Comparison of ENCODE assay signal across 11 cellular contexts in genomic region chr10:131737543-131738395, GRCh38.
"Had no signal": no experiment of that assay in that cellular context is flagged by ENCODE, and none has a peak within 500 bp of the region (broad histone marks: within the 10 kb centered on the region; RNA-seq: fewer than 3 reads in every experiment).

No MANE protein-coding gene starts in this region.

- H3K4me3 Mint-ChIP-seq: activated CD4-positive, alpha-beta T cell treated with anti-CD3 and anti-CD28 coated beads, Interleukin-2, amount 10 ng/mL, durations not matched to agents 7 days and 5 days; activated T-helper 17 cell treated with anti-CD3 and anti-CD28 coated beads, Interleukin-2, amount 50 U/mL, for 72 hours; stimulated activated effector memory CD8-positive, alpha-beta T cell treated with anti-CD3 and anti-CD28 coated beads, Interleukin-12 subunit alpha, Interleukin-12 subunit beta, amount 100 ng/mL, for 72 hours had no signal

- H3K27ac Mint-ChIP-seq: activated CD4-positive, alpha-beta T cell treated with anti-CD3 and anti-CD28 coated beads, Interleukin-2, amount 10 ng/mL, durations not matched to agents 7 days and 5 days; activated T-helper 17 cell treated with anti-CD3 and anti-CD28 coated beads, Interleukin-2, amount 50 U/mL, for 72 hours; stimulated activated effector memory CD8-positive, alpha-beta T cell treated with anti-CD3 and anti-CD28 coated beads, Interleukin-12 subunit alpha, Interleukin-12 subunit beta, amount 100 ng/mL, for 72 hours had no signal

- H3K27ac ChIP-seq: esophagus muscularis mucosa, tibial nerve had no signal

- H3K27me3 Mint-ChIP-seq: activated CD4-positive, alpha-beta T cell treated with anti-CD3 and anti-CD28 coated beads, Interleukin-2, amount 10 ng/mL, durations not matched to agents 7 days and 5 days had no signal

- H3K4me3 ChIP-seq: esophagus muscularis mucosa, tibial nerve had no signal

- H3K9me3 Mint-ChIP-seq: activated CD4-positive, alpha-beta T cell treated with anti-CD3 and anti-CD28 coated beads, Interleukin-2, amount 10 ng/mL, durations not matched to agents 7 days and 5 days; activated T-helper 17 cell treated with anti-CD3 and anti-CD28 coated beads, Interleukin-2, amount 50 U/mL, for 72 hours had no signal

- H3K27me3 ChIP-seq: tibial nerve had no signal

- FAIRE-seq: colon had no signal

- ATAC-seq: activated T-helper 17 cell treated with anti-CD3 and anti-CD28 coated beads, Interleukin-2, amount 50 U/mL, for 72 hours had no signal

- H3K4me1 Mint-ChIP-seq: activated CD4-positive, alpha-beta T cell treated with anti-CD3 and anti-CD28 coated beads, Interleukin-2, amount 10 ng/mL, durations not matched to agents 7 days and 5 days; activated T-helper 17 cell treated with anti-CD3 and anti-CD28 coated beads, Interleukin-2, amount 50 U/mL, for 72 hours had no signal

- H3K36me3 ChIP-seq: esophagus muscularis mucosa, tibial nerve had no signal

- DNase-seq: activated CD4-positive, alpha-beta T cell treated with anti-CD3 and anti-CD28 coated beads, Interleukin-2, amount 10 ng/mL, durations not matched to agents 7 days and 5 days; activated naive CD4-positive, alpha-beta T cell treated with Interleukin-2 at 50 U/mL for 16 hours; hippocampal formation; kidney glomerular epithelial cell; stimulated activated CD4-positive, alpha-beta T cell treated with anti-CD3 and anti-CD28 coated beads, Interleukin-12 subunit alpha, Interleukin-12 subunit beta, amount 100 ng/mL, for 4 hours; stimulated activated CD4-positive, alpha-beta T cell treated with anti-CD3 and anti-CD28 coated beads, Interleukin-2, amount 100 ng/mL, for 24 hours had no signal
